In genomic region chr17:8091033-8091687, GRCh38 we compare ENCODE assay signal across 15 cellular contexts. TPM values are rescaled to one million over a fixed set of nuclear protein-coding genes. Genes with fewer than 3 reads are reported as not detected.
A peak's percentile ranks its signal among the peaks of the same experiment; 100 is the strongest.
DNase-seq lines count a peak whose midpoint lies in the region; ATAC-seq, FAIRE-seq and TF ChIP-seq lines count a peak whose summit lies in the region.
"Had no signal": no experiment of that assay in that cellular context is flagged by ENCODE, and none has a peak within 500 bp of the region (broad histone marks: within the 10 kb centered on the region; RNA-seq: fewer than 3 reads in every experiment).

No MANE protein-coding gene starts in this region.

- no peaks in the 10 kb centered on the region for H3K9me3 ChIP-seq in Peyer's patch

- DNase-seq in SIG-M5 treated with dmso at 0.1 percent for 504 hours (lab: John Stamatoyannopoulos, UW; ENCODE audit: unreplicated experiment) (peak; percentile 8), SIG-M5 (lab: John Stamatoyannopoulos, UW) (no peak), Peyer's patch (peak in 2 of 3 donors; percentile 70 to 74), D721Med (ENCODE audit: insufficient read length, low spot score) (no peak), erythroblast (lab: John Stamatoyannopoulos, UW) (no peak), NCI-H1417 treated with DMSO at 0.1 percent for 48 hours (lab: John Stamatoyannopoulos, UW) (no peak)
- no peak for DNase-seq in stimulated activated CD4-positive, alpha-beta T cell treated with anti-CD3 and anti-CD28 coated beads, Interleukin-4, amount 100 ng/mL, for 24 hours
- DNase-seq: 8988T; activated CD4-positive, alpha-beta T cell treated with anti-CD3 and anti-CD28 coated beads for 36 hours; amygdala; HFFc6; mammary epithelial cell; trophoblast cell had no signal

- H3K4me3 ChIP-seq in Peyer's patch = no peak overlapping the region

- H3K27ac ChIP-seq in Peyer's patch = no peak overlapping the region

- no peak for TF ChIP-seq CTCF in Peyer's patch (IDR thresholded peaks at IDR 0.05)
- TF ChIP-seq CTCF in D721Med (IDR thresholded peaks at IDR 0.05; ENCODE audit: insufficient read depth, missing control alignments) = no peak

- H3K4me1 ChIP-seq in Peyer's patch = no peaks in the 10 kb centered on the region

- no peaks in the 10 kb centered on the region for H3K36me3 ChIP-seq in Peyer's patch

- H3K27me3 ChIP-seq in Peyer's patch = no peaks in the 10 kb centered on the region

- no peak for FAIRE-seq in D721Med (lab: Jason Lieb, UNC)

- peak; percentile 63 for ATAC-seq in HG03066 (IDR thresholded peaks at IDR 0.05; ENCODE audit: low read depth, unreplicated experiment)
- ATAC-seq: activated CD4-positive, alpha-beta T cell treated with anti-CD3 and anti-CD28 coated beads for 36 hours had no signal

- TF ChIP-seq POLR2A in Peyer's patch (IDR thresholded peaks at IDR 0.05) (no peak), erythroblast (IDR thresholded peaks at IDR 0.05; ENCODE audit: low read length) (no peak)

RNA-seq across cellular contexts. Expression of gene ALOX12B, which starts 3.6 kb away (rescaled TPM):
- total RNA-seq in Peyer's patch = under 1 TPM in 1 of 4 donors, not detected in 3; 0.83 TPM
- total RNA-seq: HFFc6, omental fat pad had no signal

RNA-seq across cellular contexts. Expression of gene ALOXE3, which starts 27.2 kb away (rescaled TPM):
- not detected for total RNA-seq in Peyer's patch

RNA-seq across cellular contexts. Expression of gene HES7, which starts 32.7 kb away (rescaled TPM):
- total RNA-seq in Peyer's patch = not detected

RNA-seq across cellular contexts. Expression of gene ALOX15B, which starts 52.3 kb away (rescaled TPM):
- total RNA-seq in Peyer's patch = 1 to 10 TPM in 3 of 4 donors, under 1 TPM in 1; 0.70 to 4.1 (median 2.1) TPM
- total RNA-seq: HFFc6 had no signal

Comparison
In these comparisons a context has a peak if more than half of its experiments do, and no peak if none do; other contexts are left out.
1. DNase-seq: peak in SIG-M5 treated with dmso at 0.1 percent for 504 hours (single experiment) and Peyer's patch (2 of 3); none in SIG-M5 (single experiment), D721Med (single experiment), erythroblast (0 of 2), stimulated activated CD4-positive, alpha-beta T cell treated with anti-CD3 and anti-CD28 coated beads, Interleukin-4, amount 100 ng/mL, for 24 hours (single experiment) and NCI-H1417 treated with DMSO at 0.1 percent for 48 hours (single experiment).